ENCODE assay signal across 25 cellular contexts in genomic region chr4:184094532-184095192, GRCh38.
"Had no signal": no experiment of that assay in that cellular context is flagged by ENCODE, and none has a peak within 500 bp of the region (broad histone marks: within the 10 kb centered on the region; RNA-seq: fewer than 3 reads in every experiment).

No MANE protein-coding gene starts in this region.

- H3K4me1 ChIP-seq: breast epithelium, Peyer's patch, SJSA1 had no signal

- H3K4me3 ChIP-seq: adrenal gland, breast epithelium, Peyer's patch, SJSA1 had no signal

- H3K9ac ChIP-seq: KMS-11 had no signal

- H3K27me3 ChIP-seq: adrenal gland, breast epithelium, Peyer's patch, SJSA1 had no signal

- H3K27ac Mint-ChIP-seq: activated CD4-positive, alpha-beta T cell treated with anti-CD3 and anti-CD28 coated beads for 36 hours; activated CD8-positive, alpha-beta T cell treated with anti-CD3 and anti-CD28 coated beads, Interleukin-2, amount 10 ng/mL, durations not matched to agents 7 days and 5 days; activated naive CD8-positive, alpha-beta T cell treated with anti-CD3 and anti-CD28 coated beads, Interleukin-2, amount 10 ng/mL, durations not matched to agents 7 days and 5 days; T-helper 17 cell had no signal

- H3K4me3 Mint-ChIP-seq: activated CD4-positive, alpha-beta T cell treated with anti-CD3 and anti-CD28 coated beads for 36 hours; activated CD8-positive, alpha-beta T cell treated with anti-CD3 and anti-CD28 coated beads, Interleukin-2, amount 10 ng/mL, durations not matched to agents 7 days and 5 days; activated naive CD8-positive, alpha-beta T cell treated with anti-CD3 and anti-CD28 coated beads, Interleukin-2, amount 10 ng/mL, durations not matched to agents 7 days and 5 days; T-helper 17 cell had no signal

- H3K36me3 Mint-ChIP-seq: activated naive CD8-positive, alpha-beta T cell treated with anti-CD3 and anti-CD28 coated beads, Interleukin-2, amount 10 ng/mL, durations not matched to agents 7 days and 5 days had no signal

- H3K9me3 Mint-ChIP-seq: activated naive CD8-positive, alpha-beta T cell treated with anti-CD3 and anti-CD28 coated beads, Interleukin-2, amount 10 ng/mL, durations not matched to agents 7 days and 5 days had no signal

- H3K4me2 ChIP-seq: KMS-11 had no signal

- DNase-seq: activated CD4-positive, alpha-beta T cell treated with anti-CD3 and anti-CD28 coated beads for 36 hours; activated CD4-positive, alpha-beta T cell treated with anti-CD3 and anti-CD28 coated beads, Interleukin-2, amount 50 U/mL, for 1 hour; activated CD8-positive, alpha-beta memory T cell treated with anti-CD3 and anti-CD28 coated beads, Interleukin-2, amount 50 U/mL, for 48 hours; activated CD8-positive, alpha-beta T cell treated with anti-CD3 and anti-CD28 coated beads, Interleukin-2, amount 10 ng/mL, durations not matched to agents 7 days and 5 days; activated naive CD4-positive, alpha-beta T cell treated with anti-CD3 and anti-CD28 coated beads, Interleukin-2, amount 50 U/mL, for 16 hours; activated naive CD8-positive, alpha-beta T cell treated with anti-CD3 and anti-CD28 coated beads, Interleukin-2, amount 10 ng/mL, durations not matched to agents 7 days and 5 days; activated T-cell treated with anti-CD3 and anti-CD28 coated beads, Interleukin-2, amount 50 U/mL, for 1 hour; adrenal gland; caudate nucleus; NCI-H1092; NCI-H1417; NCI-H1694; NCI-H2029 treated with DMSO at 0.1 percent for 48 hours; NCI-H226; NCI-H526; NCI-H774; NK-92 treated with Interleukin-12 subunit alpha and Interleukin-12 subunit beta, amount 100 ng/mL, for 24 hours; Peyer's patch; SHP77; T-helper 17 cell; T-helper 9 cell had no signal

- ATAC-seq: activated CD4-positive, alpha-beta T cell treated with anti-CD3 and anti-CD28 coated beads for 36 hours; activated CD8-positive, alpha-beta T cell treated with anti-CD3 and anti-CD28 coated beads, Interleukin-2, amount 10 ng/mL, durations not matched to agents 7 days and 5 days; T-helper 17 cell had no signal

- H3K36me3 ChIP-seq: adrenal gland, breast epithelium, Peyer's patch, SJSA1 had no signal

- H3K27ac ChIP-seq: adrenal gland, breast epithelium, KMS-11, Peyer's patch, RWPE1, SJSA1 had no signal

- H3K9me3 ChIP-seq: adrenal gland, breast epithelium, Peyer's patch, SJSA1 had no signal
